Comparison of ENCODE assay signal across 8 cellular contexts in genomic region chr21:5153842-5154640, GRCh38.
DNase-seq lines count a peak whose midpoint lies in the region; ATAC-seq and TF ChIP-seq lines count a peak whose summit lies in the region.
"Not testable (repeated sequence)": the region's sequence is repeated elsewhere in the genome, so short reads cannot be mapped to it uniquely, and the experiment has no call there.

No MANE protein-coding gene starts in this region.

- not testable (repeated sequence) for H3K9ac ChIP-seq in OCI-LY1 (ENCODE audit: low read length)

- H3K9me3 Mint-ChIP-seq in activated T-cell treated with anti-CD3 and anti-CD28 coated beads, Interleukin-2, amount 50 U/mL, for 72 hours; dendritic cell treated with granulocyte-macrophage colony-stimulating factor and Interleukin-4, amounts not matched to agents 40 ng/mL and 50 ng/mL, for 4 days; natural killer cell treated with Interleukin-12 subunit alpha and Interleukin-12 subunit beta and Interleukin-15 and Interleukin-18, amount 100 ng/mL, for 72 hours: not testable (repeated sequence)

- H3K4me1 Mint-ChIP-seq in activated T-cell treated with anti-CD3 and anti-CD28 coated beads, Interleukin-2, amount 50 U/mL, for 72 hours (ENCODE audit: low read depth); dendritic cell treated with granulocyte-macrophage colony-stimulating factor and Interleukin-4, amounts not matched to agents 40 ng/mL and 50 ng/mL, for 4 days (ENCODE audit: low read depth); natural killer cell treated with Interleukin-12 subunit alpha and Interleukin-12 subunit beta and Interleukin-15 and Interleukin-18, amount 100 ng/mL, for 72 hours (ENCODE audit: low read depth in 2 of 2): not testable (repeated sequence)

- DNase-seq in BJ (ENCODE audit: low read depth); HFF-Myc (ENCODE audit: extremely low read depth, low read depth); activated T-cell treated with anti-CD3 and anti-CD28 coated beads, Interleukin-2, amount 50 U/mL, for 72 hours; natural killer cell treated with Interleukin-12 subunit alpha and Interleukin-12 subunit beta and Interleukin-15 and Interleukin-18, amount 100 ng/mL, for 72 hours (ENCODE audit: low spot score): not testable (repeated sequence)
- DNase-seq in left ventricle myocardium superior (peak; percentile 33), spleen (peak; percentile 69)

- not testable (repeated sequence) for H3K79me2 ChIP-seq in OCI-LY1 (ENCODE audit: insufficient read depth, low read length)

- not testable (repeated sequence) for TF ChIP-seq POLR2A in spleen (IDR thresholded peaks at IDR 0.05)

- POLR2A ChIA-PET in BJ (lab: Charles Lee), result not testable (repeated sequence)

- 0 to 4% methylated on average over 6 to 26 of the region's 69 CpGs; no CpG with 5 or more reads in 3 of the 5 donors for WGBS in spleen, 5 donors

- not testable (repeated sequence) for H3K27ac ChIP-seq in OCI-LY1 (ENCODE audit: low read depth, low read length, poor library complexity, severe bottlenecking)
- H3K27ac ChIP-seq in spleen, result peak overlapping the region in 5 of 8 donors; percentile 39 to 76 (median 54)

- not testable (repeated sequence) for H3F3A ChIP-seq in OCI-LY1 (ENCODE audit: insufficient read depth, low read length)

- H3K9me2 ChIP-seq in OCI-LY1 (ENCODE audit: low read depth, low read length), result not testable (repeated sequence)

- H3K36me3 Mint-ChIP-seq in activated T-cell treated with anti-CD3 and anti-CD28 coated beads, Interleukin-2, amount 50 U/mL, for 72 hours (ENCODE audit: insufficient read depth in 2 of 2); dendritic cell treated with granulocyte-macrophage colony-stimulating factor and Interleukin-4, amounts not matched to agents 40 ng/mL and 50 ng/mL, for 4 days (ENCODE audit: low read depth); natural killer cell treated with Interleukin-12 subunit alpha and Interleukin-12 subunit beta and Interleukin-15 and Interleukin-18, amount 100 ng/mL, for 72 hours: not testable (repeated sequence)

- not testable (repeated sequence) for H3K9me3 ChIP-seq in OCI-LY1 (ENCODE audit: low read length); spleen

- not testable (repeated sequence) for H3K4me1 ChIP-seq in OCI-LY1 (ENCODE audit: insufficient read depth, low read length, severe bottlenecking); spleen

- H3K27ac Mint-ChIP-seq in activated T-cell treated with anti-CD3 and anti-CD28 coated beads, Interleukin-2, amount 50 U/mL, for 72 hours; dendritic cell treated with granulocyte-macrophage colony-stimulating factor and Interleukin-4, amounts not matched to agents 40 ng/mL and 50 ng/mL, for 4 days; natural killer cell treated with Interleukin-12 subunit alpha and Interleukin-12 subunit beta and Interleukin-15 and Interleukin-18, amount 100 ng/mL, for 72 hours: not testable (repeated sequence)

- not testable (repeated sequence) for H4K20me1 ChIP-seq in OCI-LY1 (ENCODE audit: insufficient read depth, low read length)

- peak; percentile 14 to 26 for ATAC-seq in activated T-cell treated with anti-CD3 and anti-CD28 coated beads, Interleukin-2, amount 50 U/mL, for 72 hours (replicated peaks in 1 of 2)
- ATAC-seq in left ventricle myocardium superior, result peak; percentile 19
- ATAC-seq in natural killer cell treated with Interleukin-12 subunit alpha and Interleukin-12 subunit beta and Interleukin-15 and Interleukin-18, amount 100 ng/mL, for 72 hours, result peak; percentile 0 to 26

- H2AFZ ChIP-seq in OCI-LY1 (ENCODE audit: low read length), result not testable (repeated sequence)

- not testable (repeated sequence) for H3K36me3 ChIP-seq in BJ (ENCODE audit: control insufficient read depth, insufficient read depth, low read length); OCI-LY1 (ENCODE audit: insufficient read depth, low read length); spleen

- not testable (repeated sequence) for TF ChIP-seq CTCF in BJ (IDR thresholded peaks at IDR 0.05; ENCODE audit: insufficient read depth, low read depth, low read length); HFF-Myc (IDR thresholded peaks at IDR 0.05; ENCODE audit: low read depth, low read length, missing control alignments); OCI-LY1 (IDR thresholded peaks at IDR 0.05; ENCODE audit: low read length); spleen (IDR thresholded peaks at IDR 0.05 in 8 of 11, conservative IDR thresholded peaks at IDR 0.05 in 3 of 11)

- not testable (repeated sequence) for H3K4me2 ChIP-seq in OCI-LY1 (ENCODE audit: low read length)

- not testable (repeated sequence) for H3K27me3 ChIP-seq in BJ (ENCODE audit: control insufficient read depth, insufficient read depth, low read length); OCI-LY1 (ENCODE audit: insufficient read depth, low read length); spleen (replicated peaks in 1 of 7)

- intact Hi-C loops in dendritic cell treated with granulocyte-macrophage colony-stimulating factor and Interleukin-4, amounts not matched to agents 40 ng/mL and 50 ng/mL, for 4 days (cut with micrococcal nuclease); left ventricle myocardium superior (cut with micrococcal nuclease); spleen (cut with DNase I; ENCODE audit: low total_unique reads): not testable (repeated sequence)

- peak overlapping the region; percentile 36 to 37 for H3K4me3 Mint-ChIP-seq in activated T-cell treated with anti-CD3 and anti-CD28 coated beads, Interleukin-2, amount 50 U/mL, for 72 hours
- H3K4me3 Mint-ChIP-seq in dendritic cell treated with granulocyte-macrophage colony-stimulating factor and Interleukin-4, amounts not matched to agents 40 ng/mL and 50 ng/mL, for 4 days, result peak overlapping the region; percentile 50
- not testable (repeated sequence) for H3K4me3 Mint-ChIP-seq in natural killer cell treated with Interleukin-12 subunit alpha and Interleukin-12 subunit beta and Interleukin-15 and Interleukin-18, amount 100 ng/mL, for 72 hours

- H3K4me3 ChIP-seq in BJ (ENCODE audit: low read depth, low read length) (peak overlapping the region; percentile 31), HFF-Myc (replicated peaks; ENCODE audit: low read depth, low read length) (peak overlapping the region; percentile 40), OCI-LY1 (ENCODE audit: low read depth, low read length, poor library complexity, severe bottlenecking) (peak overlapping the region; percentile 57), spleen (peak overlapping the region; percentile 25 to 64 (median 36))

- not testable (repeated sequence) for H3K27me3 Mint-ChIP-seq in activated T-cell treated with anti-CD3 and anti-CD28 coated beads, Interleukin-2, amount 50 U/mL, for 72 hours (ENCODE audit: low read depth); dendritic cell treated with granulocyte-macrophage colony-stimulating factor and Interleukin-4, amounts not matched to agents 40 ng/mL and 50 ng/mL, for 4 days; natural killer cell treated with Interleukin-12 subunit alpha and Interleukin-12 subunit beta and Interleukin-15 and Interleukin-18, amount 100 ng/mL, for 72 hours

- CTCF ChIA-PET in BJ (lab: Yijun Ruan, JAX), result not testable (repeated sequence)
